1 cellular context compared by ENCODE assay signal in the genomic region with DNA sequence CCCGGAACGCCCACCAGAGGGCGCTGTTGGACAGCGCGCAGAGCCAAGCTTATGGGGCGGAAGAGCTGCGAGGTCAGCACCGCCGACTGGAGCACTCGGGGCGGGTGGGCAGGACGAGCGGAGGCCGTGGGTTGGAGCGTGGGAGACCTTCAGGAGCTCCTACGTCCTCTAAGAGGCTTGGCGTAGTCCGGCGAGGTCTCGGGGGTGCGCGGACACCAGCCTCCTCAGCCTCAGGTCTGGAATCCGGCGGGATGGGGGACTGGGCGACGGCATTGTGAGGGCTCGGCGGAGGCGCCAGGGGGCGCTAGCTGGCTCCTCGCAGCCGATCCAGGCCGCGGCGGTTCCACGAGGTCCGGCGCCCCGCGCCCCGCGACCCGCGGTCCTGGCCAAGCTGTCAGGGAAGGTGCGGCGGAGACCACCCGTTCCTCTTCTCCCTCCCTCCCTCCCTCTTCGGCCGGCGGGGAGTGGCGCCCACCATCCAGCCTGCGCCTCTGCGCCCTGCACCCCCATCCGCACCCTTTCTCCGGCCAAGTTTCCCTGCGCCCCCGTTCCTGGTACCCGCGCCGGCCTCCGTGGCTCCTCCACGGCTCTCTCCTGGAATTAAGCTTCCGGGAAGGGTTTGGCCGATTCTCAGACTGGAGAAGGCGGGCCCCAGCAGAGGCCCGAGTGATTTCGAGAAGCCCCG.
TF ChIP-seq lines count a peak whose summit lies in the region.

No MANE protein-coding gene starts in this region.

TF ChIP-seq in K562, 482 proteins besides CTCF, POLR2A, EP300 and RAD21 (continued from another document and continues in another):
- TF ChIP-seq, protein P1, sequence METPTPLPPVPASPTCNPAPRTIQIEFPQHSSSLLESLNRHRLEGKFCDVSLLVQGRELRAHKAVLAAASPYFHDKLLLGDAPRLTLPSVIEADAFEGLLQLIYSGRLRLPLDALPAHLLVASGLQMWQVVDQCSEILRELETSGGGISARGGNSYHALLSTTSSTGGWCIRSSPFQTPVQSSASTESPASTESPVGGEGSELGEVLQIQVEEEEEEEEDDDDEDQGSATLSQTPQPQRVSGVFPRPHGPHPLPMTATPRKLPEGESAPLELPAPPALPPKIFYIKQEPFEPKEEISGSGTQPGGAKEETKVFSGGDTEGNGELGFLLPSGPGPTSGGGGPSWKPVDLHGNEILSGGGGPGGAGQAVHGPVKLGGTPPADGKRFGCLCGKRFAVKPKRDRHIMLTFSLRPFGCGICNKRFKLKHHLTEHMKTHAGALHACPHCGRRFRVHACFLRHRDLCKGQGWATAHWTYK (CRISPR knock-in tag; IDR thresholded peaks at IDR 0.05) = peak; percentile 83; the same call in 1 of the 2 replicates
- TF ChIP-seq DPF2 (IDR thresholded peaks at IDR 0.05) (0 out of 2 replicates have a peak, but pooled peaks have one; percentile 13), CREB3L1 (IDR thresholded peaks at IDR 0.05; ENCODE audit: borderline replicate concordance, low read depth) (0 out of 2 replicates have a peak, but pooled peaks have one; percentile 41), TFAP4 (CRISPR knock-in tag; IDR thresholded peaks at IDR 0.05; ENCODE audit: borderline replicate concordance) (peak; percentile 73; the same call in 1 of the 2 replicates), HNRNPK (IDR thresholded peaks at IDR 0.05; ENCODE audit: low read depth, low read length, poor library complexity, severe bottlenecking) (peak; percentile 43), LARP7 (IDR thresholded peaks at IDR 0.05) (no peak), MXD1 (CRISPR knock-in tag; IDR thresholded peaks at IDR 0.05; ENCODE audit: borderline replicate concordance, poor library complexity, severe bottlenecking) (no peak), U2AF1 (optimal IDR thresholded peaks at IDR 0.05; ENCODE audit: low read depth, low read length) (peak; percentile 44), ZNF197 (CRISPR knock-in tag; IDR thresholded peaks at IDR 0.05; ENCODE audit: low read depth) (no peak), ZNF436 (CRISPR knock-in tag; IDR thresholded peaks at IDR 0.05) (no peak), BDP1 (IDR thresholded peaks at IDR 0.05; ENCODE audit: insufficient read depth, insufficient read length) (no peak), ZNF277 (CRISPR knock-in tag; IDR thresholded peaks at IDR 0.05; ENCODE audit: borderline replicate concordance) (no peak), ATF7 (IDR thresholded peaks at IDR 0.05) (peak; percentile 69), NR4A1 (CRISPR knock-in tag; IDR thresholded peaks at IDR 0.05) (peak; percentile 46; the same call in 1 of the 2 replicates), NR4A1 (tag; IDR thresholded peaks at IDR 0.05) (no peak), L3MBTL2 (IDR thresholded peaks at IDR 0.05) (peak; percentile 88), ARID2 (IDR thresholded peaks at IDR 0.05) (peak; percentile 72; the same call in 1 of the 2 replicates), BHLHE40 (IDR thresholded peaks at IDR 0.05; ENCODE audit: low read length) (peak; percentile 15; the same call in 1 of the 2 replicates), MCM3 (IDR thresholded peaks at IDR 0.05) (no peak), JUND (IDR thresholded peaks at IDR 0.05; ENCODE audit: borderline replicate concordance, low read depth, low read length) (0 out of 2 replicates have a peak, but pooled peaks have one; percentile 2), JUND (tag; IDR thresholded peaks at IDR 0.05; ENCODE audit: borderline replicate concordance, low read depth, low read length) (no peak), HOXB6 (CRISPR knock-in tag; IDR thresholded peaks at IDR 0.05; ENCODE audit: borderline replicate concordance) (no peak), SAFB (IDR thresholded peaks at IDR 0.05; ENCODE audit: borderline replicate concordance, low read depth, low read length) (peak; percentile 74), ARID3B (CRISPR knock-in tag; IDR thresholded peaks at IDR 0.05; ENCODE audit: borderline replicate concordance) (no peak), SMC3 (conservative IDR thresholded peaks at IDR 0.05; ENCODE audit: insufficient read depth, low read depth, low read length) (peak; percentile 78), GTF2F1 (IDR thresholded peaks at IDR 0.05; ENCODE audit: low read depth, low read length) (no peak), STAG1 (CRISPR knock-in tag; IDR thresholded peaks at IDR 0.05; ENCODE audit: borderline replicate concordance) (peak; percentile 88; the same call in 1 of the 2 replicates)
- TF ChIP-seq, protein P2, sequence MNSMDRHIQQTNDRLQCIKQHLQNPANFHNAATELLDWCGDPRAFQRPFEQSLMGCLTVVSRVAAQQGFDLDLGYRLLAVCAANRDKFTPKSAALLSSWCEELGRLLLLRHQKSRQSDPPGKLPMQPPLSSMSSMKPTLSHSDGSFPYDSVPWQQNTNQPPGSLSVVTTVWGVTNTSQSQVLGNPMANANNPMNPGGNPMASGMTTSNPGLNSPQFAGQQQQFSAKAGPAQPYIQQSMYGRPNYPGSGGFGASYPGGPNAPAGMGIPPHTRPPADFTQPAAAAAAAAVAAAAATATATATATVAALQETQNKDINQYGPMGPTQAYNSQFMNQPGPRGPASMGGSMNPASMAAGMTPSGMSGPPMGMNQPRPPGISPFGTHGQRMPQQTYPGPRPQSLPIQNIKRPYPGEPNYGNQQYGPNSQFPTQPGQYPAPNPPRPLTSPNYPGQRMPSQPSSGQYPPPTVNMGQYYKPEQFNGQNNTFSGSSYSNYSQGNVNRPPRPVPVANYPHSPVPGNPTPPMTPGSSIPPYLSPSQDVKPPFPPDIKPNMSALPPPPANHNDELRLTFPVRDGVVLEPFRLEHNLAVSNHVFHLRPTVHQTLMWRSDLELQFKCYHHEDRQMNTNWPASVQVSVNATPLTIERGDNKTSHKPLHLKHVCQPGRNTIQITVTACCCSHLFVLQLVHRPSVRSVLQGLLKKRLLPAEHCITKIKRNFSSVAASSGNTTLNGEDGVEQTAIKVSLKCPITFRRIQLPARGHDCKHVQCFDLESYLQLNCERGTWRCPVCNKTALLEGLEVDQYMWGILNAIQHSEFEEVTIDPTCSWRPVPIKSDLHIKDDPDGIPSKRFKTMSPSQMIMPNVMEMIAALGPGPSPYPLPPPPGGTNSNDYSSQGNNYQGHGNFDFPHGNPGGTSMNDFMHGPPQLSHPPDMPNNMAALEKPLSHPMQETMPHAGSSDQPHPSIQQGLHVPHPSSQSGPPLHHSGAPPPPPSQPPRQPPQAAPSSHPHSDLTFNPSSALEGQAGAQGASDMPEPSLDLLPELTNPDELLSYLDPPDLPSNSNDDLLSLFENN (IDR thresholded peaks at IDR 0.05; ENCODE audit: low read depth in 2 of 2, low read length in 2 of 2) = 0 out of 4 replicates have a peak, but pooled peaks of 1 of the 2 experiments have one; percentile 29
- TF ChIP-seq, protein P3, sequence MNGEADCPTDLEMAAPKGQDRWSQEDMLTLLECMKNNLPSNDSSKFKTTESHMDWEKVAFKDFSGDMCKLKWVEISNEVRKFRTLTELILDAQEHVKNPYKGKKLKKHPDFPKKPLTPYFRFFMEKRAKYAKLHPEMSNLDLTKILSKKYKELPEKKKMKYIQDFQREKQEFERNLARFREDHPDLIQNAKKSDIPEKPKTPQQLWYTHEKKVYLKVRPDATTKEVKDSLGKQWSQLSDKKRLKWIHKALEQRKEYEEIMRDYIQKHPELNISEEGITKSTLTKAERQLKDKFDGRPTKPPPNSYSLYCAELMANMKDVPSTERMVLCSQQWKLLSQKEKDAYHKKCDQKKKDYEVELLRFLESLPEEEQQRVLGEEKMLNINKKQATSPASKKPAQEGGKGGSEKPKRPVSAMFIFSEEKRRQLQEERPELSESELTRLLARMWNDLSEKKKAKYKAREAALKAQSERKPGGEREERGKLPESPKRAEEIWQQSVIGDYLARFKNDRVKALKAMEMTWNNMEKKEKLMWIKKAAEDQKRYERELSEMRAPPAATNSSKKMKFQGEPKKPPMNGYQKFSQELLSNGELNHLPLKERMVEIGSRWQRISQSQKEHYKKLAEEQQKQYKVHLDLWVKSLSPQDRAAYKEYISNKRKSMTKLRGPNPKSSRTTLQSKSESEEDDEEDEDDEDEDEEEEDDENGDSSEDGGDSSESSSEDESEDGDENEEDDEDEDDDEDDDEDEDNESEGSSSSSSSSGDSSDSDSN (IDR thresholded peaks at IDR 0.05; ENCODE audit: borderline replicate concordance in 1 of 2, low read depth in 2 of 2, low read length in 2 of 2) = no peak
- TF ChIP-seq, protein P4, sequence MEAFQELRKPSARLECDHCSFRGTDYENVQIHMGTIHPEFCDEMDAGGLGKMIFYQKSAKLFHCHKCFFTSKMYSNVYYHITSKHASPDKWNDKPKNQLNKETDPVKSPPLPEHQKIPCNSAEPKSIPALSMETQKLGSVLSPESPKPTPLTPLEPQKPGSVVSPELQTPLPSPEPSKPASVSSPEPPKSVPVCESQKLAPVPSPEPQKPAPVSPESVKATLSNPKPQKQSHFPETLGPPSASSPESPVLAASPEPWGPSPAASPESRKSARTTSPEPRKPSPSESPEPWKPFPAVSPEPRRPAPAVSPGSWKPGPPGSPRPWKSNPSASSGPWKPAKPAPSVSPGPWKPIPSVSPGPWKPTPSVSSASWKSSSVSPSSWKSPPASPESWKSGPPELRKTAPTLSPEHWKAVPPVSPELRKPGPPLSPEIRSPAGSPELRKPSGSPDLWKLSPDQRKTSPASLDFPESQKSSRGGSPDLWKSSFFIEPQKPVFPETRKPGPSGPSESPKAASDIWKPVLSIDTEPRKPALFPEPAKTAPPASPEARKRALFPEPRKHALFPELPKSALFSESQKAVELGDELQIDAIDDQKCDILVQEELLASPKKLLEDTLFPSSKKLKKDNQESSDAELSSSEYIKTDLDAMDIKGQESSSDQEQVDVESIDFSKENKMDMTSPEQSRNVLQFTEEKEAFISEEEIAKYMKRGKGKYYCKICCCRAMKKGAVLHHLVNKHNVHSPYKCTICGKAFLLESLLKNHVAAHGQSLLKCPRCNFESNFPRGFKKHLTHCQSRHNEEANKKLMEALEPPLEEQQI (IDR thresholded peaks at IDR 0.05) = no peak
- TF ChIP-seq, protein P5, sequence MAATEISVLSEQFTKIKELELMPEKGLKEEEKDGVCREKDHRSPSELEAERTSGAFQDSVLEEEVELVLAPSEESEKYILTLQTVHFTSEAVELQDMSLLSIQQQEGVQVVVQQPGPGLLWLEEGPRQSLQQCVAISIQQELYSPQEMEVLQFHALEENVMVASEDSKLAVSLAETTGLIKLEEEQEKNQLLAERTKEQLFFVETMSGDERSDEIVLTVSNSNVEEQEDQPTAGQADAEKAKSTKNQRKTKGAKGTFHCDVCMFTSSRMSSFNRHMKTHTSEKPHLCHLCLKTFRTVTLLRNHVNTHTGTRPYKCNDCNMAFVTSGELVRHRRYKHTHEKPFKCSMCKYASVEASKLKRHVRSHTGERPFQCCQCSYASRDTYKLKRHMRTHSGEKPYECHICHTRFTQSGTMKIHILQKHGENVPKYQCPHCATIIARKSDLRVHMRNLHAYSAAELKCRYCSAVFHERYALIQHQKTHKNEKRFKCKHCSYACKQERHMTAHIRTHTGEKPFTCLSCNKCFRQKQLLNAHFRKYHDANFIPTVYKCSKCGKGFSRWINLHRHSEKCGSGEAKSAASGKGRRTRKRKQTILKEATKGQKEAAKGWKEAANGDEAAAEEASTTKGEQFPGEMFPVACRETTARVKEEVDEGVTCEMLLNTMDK (IDR thresholded peaks at IDR 0.05; ENCODE audit: borderline replicate concordance, insufficient read depth, low read depth, low read length, poor library complexity, severe bottlenecking) = peak; percentile 77
